In genomic region chr19:39446365-39447084, GRCh38 we compare ENCODE assay signal across 9 cellular contexts. TPM values are rescaled to one million over a fixed set of nuclear protein-coding genes. Genes with fewer than 3 reads are reported as not detected.
DNase-seq lines count a peak whose midpoint lies in the region; ATAC-seq and TF ChIP-seq lines count a peak whose summit lies in the region.
"Had no signal": no experiment of that assay in that cellular context is flagged by ENCODE, and none has a peak within 500 bp of the region (broad histone marks: within the 10 kb centered on the region; RNA-seq: fewer than 3 reads in every experiment).

No MANE protein-coding gene starts in this region.

- ATAC-seq in naive B cell (ENCODE audit: low read depth in 2 of 2) = no peak
- ATAC-seq in activated CD4-positive, CD25-positive, alpha-beta regulatory T cell treated with anti-CD3 and anti-CD28 coated beads, Interleukin-2, amount 50 U/mL, for 24 hours = no peak

- peaks cover 49 to 74% (median 52%) of the 10 kb centered on the region in 3 donors for H3K4me1 Mint-ChIP-seq in naive B cell

- peak overlapping the region; percentile 73 for H3K9ac ChIP-seq in KMS-11

- no peaks in the 10 kb centered on the region; the same call in none of the 2 replicates for H4K20me1 ChIP-seq in KMS-11 (ENCODE audit: insufficient read depth)

- H3K27me3 ChIP-seq in KMS-11 (ENCODE audit: insufficient read depth, low read depth) = no peaks in the 10 kb centered on the region

- H3K4me2 ChIP-seq in KMS-11 = peak overlapping the region; percentile 72

- H3K36me3 Mint-ChIP-seq in naive B cell = peaks cover 4 to 11% of the 10 kb centered on the region in 2 donors

- peaks cover 0 to 2% (median 0%) of the 10 kb centered on the region in 7 donors for H3K9me3 Mint-ChIP-seq in naive B cell

- peaks cover 36% of the 10 kb centered on the region for H3K4me1 ChIP-seq in KMS-11 (ENCODE audit: low read depth, poor library complexity, severe bottlenecking)

- H3K27ac Mint-ChIP-seq in naive B cell = peak overlapping the region; percentile 28 to 100 (median 98)

- no peaks in the 10 kb centered on the region for H3K36me3 ChIP-seq in KMS-11 (ENCODE audit: insufficient read depth)

- no peaks in the 10 kb centered on the region for H3K27me3 Mint-ChIP-seq in naive B cell

- DNase-seq in AG10803 (ENCODE audit: low read depth) (no peak), choroid plexus epithelial cell (ENCODE audit: low read depth) (no peak), naive B cell (no peak), NCI-H2107 treated with DMSO at 0.1 percent for 48 hours (lab: John Stamatoyannopoulos, UW; ENCODE audit: unreplicated experiment) (no peak), NCI-H1694 treated with DMSO at 0.1 percent for 48 hours (lab: John Stamatoyannopoulos, UW) (no peak), hippocampal formation (lab: John Stamatoyannopoulos, UW) (no peak)
- DNase-seq: NCI-H345 had no signal

- peak overlapping the region; percentile 100 for H3K4me3 ChIP-seq in AG10803 (ENCODE audit: low read length)
- no peak overlapping the region for H3K4me3 ChIP-seq in KMS-11 (IDR thresholded peaks at IDR 0.05; ENCODE audit: insufficient read depth, low read depth, low read length)
- H3K4me3 ChIP-seq in choroid plexus epithelial cell (ENCODE audit: low read depth, low read length) = peak overlapping the region; percentile 99

- peaks cover 66% of the 10 kb centered on the region for H3K79me2 ChIP-seq in KMS-11 (ENCODE audit: insufficient read depth, low read depth)

- peak overlapping the region; percentile 75; the same call in 1 of the 2 replicates for H3K27ac ChIP-seq in KMS-11

- H2AFZ ChIP-seq in KMS-11 (ENCODE audit: low read depth) = no peak overlapping the region

- TF ChIP-seq CTCF in AG10803 (conservative IDR thresholded peaks at IDR 0.05; ENCODE audit: low read length) (no peak), KMS-11 (conservative IDR thresholded peaks at IDR 0.05; ENCODE audit: low read depth, low read length) (no peak), choroid plexus epithelial cell (conservative IDR thresholded peaks at IDR 0.05; ENCODE audit: low read depth, low read length) (no peak)

- H3K4me3 Mint-ChIP-seq in naive B cell = peak overlapping the region; percentile 90 to 100 (median 99)

RNA-seq across cellular contexts. Expression of gene SUPT5H, which starts 1.1 kb away (rescaled TPM):
- 100 to 1,000 TPM in 1 of 6 donors, 10 to 100 TPM in 5; 48.1 to 119 (median 81.6) TPM for polyA plus RNA-seq in naive B cell (ENCODE audit: low read depth in 6 of 6)

RNA-seq across cellular contexts. Expression of gene RPS16, which starts 10.8 kb away (rescaled TPM):
- 1,000 to 10,000 TPM; 1,393 to 2,131 (median 1,793) TPM for polyA plus RNA-seq in naive B cell (ENCODE audit: low read depth in 6 of 6)

RNA-seq across cellular contexts. Expression of gene PLEKHG2, which starts 34.1 kb away (rescaled TPM):
- polyA plus RNA-seq in naive B cell (ENCODE audit: low read depth in 6 of 6) = 1 to 10 TPM in 5 of 6 donors, not detected in 1; 2.5 to 8.3 (median 4.7) TPM

RNA-seq across cellular contexts. Expression of gene TIMM50, which starts 34.1 kb away (rescaled TPM):
- polyA plus RNA-seq in naive B cell (ENCODE audit: low read depth in 6 of 6) = 10 to 100 TPM; 35.4 to 41.9 (median 37.0) TPM

RNA-seq across cellular contexts. Expression of gene ZFP36, which starts 39.9 kb away (rescaled TPM):
- 100 to 1,000 TPM; 291 to 784 (median 445) TPM for polyA plus RNA-seq in naive B cell (ENCODE audit: low read depth in 6 of 6)
